ENCODE assay signal across 15 cellular contexts in the genomic region with DNA sequence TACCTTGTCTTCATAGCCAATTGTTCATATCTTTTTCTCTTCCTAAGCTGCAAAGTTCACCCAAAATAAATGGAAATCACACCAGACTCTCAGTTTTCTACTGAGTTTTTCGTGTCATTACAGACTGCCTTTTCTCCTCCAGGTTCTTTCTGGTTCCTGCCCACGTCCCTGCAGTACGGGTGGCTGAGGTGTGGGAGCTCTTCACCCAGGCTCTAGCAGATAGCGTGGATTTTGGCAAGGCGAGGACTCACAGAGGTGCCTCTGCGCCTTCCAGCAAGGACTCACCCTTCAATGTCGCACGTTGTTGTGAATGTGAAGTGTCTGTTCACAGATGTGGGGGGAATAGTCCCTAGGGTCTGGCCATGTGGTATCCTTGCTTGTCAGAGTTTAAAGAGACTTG.
A peak's percentile ranks its signal among the peaks of the same experiment; 100 is the strongest.
DNase-seq lines count a peak whose midpoint lies in the region; ATAC-seq lines count a peak whose summit lies in the region.
"Had no signal": no experiment of that assay in that cellular context is flagged by ENCODE, and none has a peak within 500 bp of the region (broad histone marks: within the 10 kb centered on the region; RNA-seq: fewer than 3 reads in every experiment).

No MANE protein-coding gene starts in this region.

- H4K91ac ChIP-seq in neuronal stem cell (ENCODE audit: low read depth, low read length, poor library complexity) = no peak overlapping the region

- H3K27ac Mint-ChIP-seq in naive thymus-derived CD8-positive, alpha-beta T cell = no peak overlapping the region
- H3K27ac Mint-ChIP-seq: B cell; CD4-positive, alpha-beta T cell; CD8-positive, alpha-beta T cell had no signal

- H3K27me3 ChIP-seq in BLaER1 treated with 17β-estradiol and CSF1 and Interleukin-3, amounts not matched to agents 10 nM and 100 nM = peaks cover 0 to 5% (median 0%) of the 10 kb centered on the region in 11 experiments; a peak in 1 of 22 replicates
- no peaks in the 10 kb centered on the region for H3K27me3 ChIP-seq in neuronal stem cell (ENCODE audit: control insufficient read depth in 3 of 3, insufficient read depth in 3 of 3, low read depth in 1 of 3, low read length in 3 of 3)

- no peaks in the 10 kb centered on the region; a peak in 1 of 22 replicates for H4K20me1 ChIP-seq in BLaER1 treated with 17β-estradiol and CSF1 and Interleukin-3, amounts not matched to agents 10 nM and 100 nM

- peaks cover 0 to 26% (median 11%) of the 10 kb centered on the region in 5 donors for H3K27me3 Mint-ChIP-seq in naive thymus-derived CD8-positive, alpha-beta T cell

- POLR2A ChIA-PET in naive thymus-derived CD8-positive, alpha-beta T cell (lab: Charles Lee) = no interaction called here

- H3K27ac ChIP-seq in BLaER1 treated with 17β-estradiol and CSF1 and Interleukin-3, amounts not matched to agents 10 nM and 100 nM = 0 out of 22 replicates have a peak overlapping the region, but pooled peaks of 1 of the 11 experiments have one; percentile 16
- H3K27ac ChIP-seq in neuronal stem cell (replicated peaks; ENCODE audit: low read length) = no peak overlapping the region
- H3K27ac ChIP-seq: C4-2B had no signal

- H3K36me3 ChIP-seq in BLaER1 treated with 17β-estradiol and CSF1 and Interleukin-3, amounts not matched to agents 10 nM and 100 nM = no peaks in the 10 kb centered on the region
- H3K36me3 ChIP-seq in neuronal stem cell (replicated peaks in 1 of 2; ENCODE audit: control insufficient read depth in 2 of 2, insufficient read depth in 2 of 2, low read length in 2 of 2) = no peaks in the 10 kb centered on the region

- H3K18ac ChIP-seq in neuronal stem cell (ENCODE audit: low read length) = peak overlapping the region; percentile 52

- WGBS in neuronal stem cell (ENCODE audit: extremely low coverage in 2 of 2, insufficient read length in 2 of 2, insufficient replicate concordance in 1 of 2), 2 donors = no CpG with 5 or more reads among the region's 8 CpGs

- H2BK120ac ChIP-seq in neuronal stem cell (ENCODE audit: low read depth, low read length) = no peak overlapping the region

- H3K9ac ChIP-seq in BLaER1 treated with 17β-estradiol and CSF1 and Interleukin-3, amounts not matched to agents 10 nM and 100 nM = no peak overlapping the region
- no peak overlapping the region for H3K9ac ChIP-seq in neuronal stem cell (ENCODE audit: low read depth, low read length, poor library complexity)

- H2BK5ac ChIP-seq in neuronal stem cell (ENCODE audit: low read length) = no peak overlapping the region

- no peak for DNase-seq in neuronal stem cell (ENCODE audit: low spot score)
- DNase-seq in NCI-H82 treated with DMSO at 0.1 percent for 48 hours (lab: John Stamatoyannopoulos, UW; ENCODE audit: unreplicated experiment) = no peak
- DNase-seq in naive thymus-derived CD8-positive, alpha-beta T cell = no peak
- DNase-seq: 8988T; AML-193; Caco-2; Calu3; CD4-positive, alpha-beta T cell; CD8-positive, alpha-beta T cell; DMS79 treated with DMSO at 0.1 percent for 48 hours; GF-D8 had no signal

- H3K14ac ChIP-seq in neuronal stem cell (ENCODE audit: low read length) = no peak overlapping the region

- ATAC-seq in GM19035 (IDR thresholded peaks at IDR 0.05; ENCODE audit: unreplicated experiment) = no peak
- ATAC-seq in naive thymus-derived CD8-positive, alpha-beta T cell = no peak
- ATAC-seq: CD8-positive, alpha-beta T cell had no signal

- H3K9me3 Mint-ChIP-seq in naive thymus-derived CD8-positive, alpha-beta T cell = no peaks in the 10 kb centered on the region
- H3K9me3 Mint-ChIP-seq: CD4-positive, alpha-beta T cell; CD8-positive, alpha-beta T cell had no signal

- H3K79me1 ChIP-seq in neuronal stem cell (ENCODE audit: low read depth, low read length) = no peaks in the 10 kb centered on the region

- H3K4me1 ChIP-seq in BLaER1 treated with 17β-estradiol and CSF1 and Interleukin-3, amounts not matched to agents 10 nM and 100 nM = peaks cover 57 to 73% (median 64%) of the 10 kb centered on the region in 10 experiments
- no peaks in the 10 kb centered on the region for H3K4me1 ChIP-seq in neuronal stem cell (ENCODE audit: control insufficient read depth in 2 of 2, insufficient read depth in 1 of 2, low read depth in 1 of 2, low read length in 2 of 2)
- H3K4me1 ChIP-seq: Caco-2 had no signal

- no peak overlapping the region for H2AK5ac ChIP-seq in neuronal stem cell (ENCODE audit: low read depth, low read length)

- no peak overlapping the region for H2BK12ac ChIP-seq in neuronal stem cell (ENCODE audit: low read length)

- H3K4me3 Mint-ChIP-seq in naive thymus-derived CD8-positive, alpha-beta T cell = no peak overlapping the region
- H3K4me3 Mint-ChIP-seq: B cell; CD4-positive, alpha-beta T cell; CD8-positive, alpha-beta T cell had no signal

- no peak overlapping the region for H3K23ac ChIP-seq in neuronal stem cell (ENCODE audit: low read depth, low read length, poor library complexity)

- H2AFZ ChIP-seq in neuronal stem cell (ENCODE audit: low read length) = no peak overlapping the region

- H3K4ac ChIP-seq in neuronal stem cell (ENCODE audit: low read length) = no peak overlapping the region

- no peaks in the 10 kb centered on the region for H3K36me3 Mint-ChIP-seq in naive thymus-derived CD8-positive, alpha-beta T cell
- H3K36me3 Mint-ChIP-seq: CD8-positive, alpha-beta T cell had no signal

- H2BK15ac ChIP-seq in neuronal stem cell (ENCODE audit: low read length) = no peak overlapping the region

- peaks cover 0 to 3% (median 0%) of the 10 kb centered on the region in 4 donors for H3K4me1 Mint-ChIP-seq in naive thymus-derived CD8-positive, alpha-beta T cell
- H3K4me1 Mint-ChIP-seq: B cell had no signal

- H3K4me2 ChIP-seq in BLaER1 treated with 17β-estradiol and CSF1 and Interleukin-3, amounts not matched to agents 10 nM and 100 nM = peak overlapping the region in 9 of 11 experiments; percentile 30 to 87 (median 84); a peak in 18 of 22 replicates
- no peak overlapping the region for H3K4me2 ChIP-seq in neuronal stem cell (ENCODE audit: insufficient read depth, low read length, poor library complexity, severe bottlenecking)

- no peak overlapping the region; a peak in 1 of 20 replicates for H3K4me3 ChIP-seq in BLaER1 treated with 17β-estradiol and CSF1 and Interleukin-3, amounts not matched to agents 10 nM and 100 nM
- no peak overlapping the region for H3K4me3 ChIP-seq in neuronal stem cell (ENCODE audit: low read length in 2 of 2)

- peaks cover 1 to 28% (median 4%) of the 10 kb centered on the region in 11 experiments; a peak in 20 of 22 replicates for H3K9me3 ChIP-seq in BLaER1 treated with 17β-estradiol and CSF1 and Interleukin-3, amounts not matched to agents 10 nM and 100 nM (replicated peaks in 1 of 11)
- no peaks in the 10 kb centered on the region for H3K9me3 ChIP-seq in neuronal stem cell (replicated peaks in 1 of 2; ENCODE audit: control insufficient read depth in 2 of 2, insufficient read depth in 1 of 2, low read depth in 1 of 2, low read length in 2 of 2)
- H3K9me3 ChIP-seq: Caco-2 had no signal

- no peak overlapping the region for H4K8ac ChIP-seq in neuronal stem cell (ENCODE audit: low read depth, low read length)
